In the genomic region with DNA sequence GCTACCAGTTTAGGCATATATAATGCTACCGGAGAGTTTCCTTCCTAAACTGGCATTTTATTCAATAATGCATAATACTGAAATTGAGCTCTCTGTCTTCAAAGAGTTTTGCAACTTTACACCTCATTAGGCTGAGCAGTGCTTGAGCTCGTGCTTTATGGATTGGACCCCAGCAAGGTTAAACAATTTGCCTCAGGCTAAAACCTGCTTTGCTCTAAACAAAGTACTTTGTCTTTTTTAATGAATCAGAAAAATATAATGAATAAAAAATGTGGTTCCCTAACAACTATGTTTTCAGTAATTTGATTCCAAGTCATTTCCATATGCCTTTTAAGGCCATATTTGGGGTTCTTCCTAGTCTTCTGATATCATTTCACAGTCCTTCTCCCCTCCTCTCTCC, we compare ENCODE assay signal across 1 cellular context.
TF ChIP-seq lines count a peak whose summit lies in the region.

No MANE protein-coding gene starts in this region.

TF ChIP-seq in GM23338, 12 proteins besides CTCF, POLR2A, EP300 and RAD21 (continued from another document):
- TF ChIP-seq, protein P1, sequence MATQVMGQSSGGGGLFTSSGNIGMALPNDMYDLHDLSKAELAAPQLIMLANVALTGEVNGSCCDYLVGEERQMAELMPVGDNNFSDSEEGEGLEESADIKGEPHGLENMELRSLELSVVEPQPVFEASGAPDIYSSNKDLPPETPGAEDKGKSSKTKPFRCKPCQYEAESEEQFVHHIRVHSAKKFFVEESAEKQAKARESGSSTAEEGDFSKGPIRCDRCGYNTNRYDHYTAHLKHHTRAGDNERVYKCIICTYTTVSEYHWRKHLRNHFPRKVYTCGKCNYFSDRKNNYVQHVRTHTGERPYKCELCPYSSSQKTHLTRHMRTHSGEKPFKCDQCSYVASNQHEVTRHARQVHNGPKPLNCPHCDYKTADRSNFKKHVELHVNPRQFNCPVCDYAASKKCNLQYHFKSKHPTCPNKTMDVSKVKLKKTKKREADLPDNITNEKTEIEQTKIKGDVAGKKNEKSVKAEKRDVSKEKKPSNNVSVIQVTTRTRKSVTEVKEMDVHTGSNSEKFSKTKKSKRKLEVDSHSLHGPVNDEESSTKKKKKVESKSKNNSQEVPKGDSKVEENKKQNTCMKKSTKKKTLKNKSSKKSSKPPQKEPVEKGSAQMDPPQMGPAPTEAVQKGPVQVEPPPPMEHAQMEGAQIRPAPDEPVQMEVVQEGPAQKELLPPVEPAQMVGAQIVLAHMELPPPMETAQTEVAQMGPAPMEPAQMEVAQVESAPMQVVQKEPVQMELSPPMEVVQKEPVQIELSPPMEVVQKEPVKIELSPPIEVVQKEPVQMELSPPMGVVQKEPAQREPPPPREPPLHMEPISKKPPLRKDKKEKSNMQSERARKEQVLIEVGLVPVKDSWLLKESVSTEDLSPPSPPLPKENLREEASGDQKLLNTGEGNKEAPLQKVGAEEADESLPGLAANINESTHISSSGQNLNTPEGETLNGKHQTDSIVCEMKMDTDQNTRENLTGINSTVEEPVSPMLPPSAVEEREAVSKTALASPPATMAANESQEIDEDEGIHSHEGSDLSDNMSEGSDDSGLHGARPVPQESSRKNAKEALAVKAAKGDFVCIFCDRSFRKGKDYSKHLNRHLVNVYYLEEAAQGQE (IDR thresholded peaks at IDR 0.05; ENCODE audit: unreplicated experiment) = no peak
- no peak for TF ChIP-seq EZH2 (IDR thresholded peaks at IDR 0.05; ENCODE audit: low read depth, unreplicated experiment)
TF ChIP-seq in GM23338: peak in this region for 0.
